19 cellular contexts compared by ENCODE assay signal in the genomic region with DNA sequence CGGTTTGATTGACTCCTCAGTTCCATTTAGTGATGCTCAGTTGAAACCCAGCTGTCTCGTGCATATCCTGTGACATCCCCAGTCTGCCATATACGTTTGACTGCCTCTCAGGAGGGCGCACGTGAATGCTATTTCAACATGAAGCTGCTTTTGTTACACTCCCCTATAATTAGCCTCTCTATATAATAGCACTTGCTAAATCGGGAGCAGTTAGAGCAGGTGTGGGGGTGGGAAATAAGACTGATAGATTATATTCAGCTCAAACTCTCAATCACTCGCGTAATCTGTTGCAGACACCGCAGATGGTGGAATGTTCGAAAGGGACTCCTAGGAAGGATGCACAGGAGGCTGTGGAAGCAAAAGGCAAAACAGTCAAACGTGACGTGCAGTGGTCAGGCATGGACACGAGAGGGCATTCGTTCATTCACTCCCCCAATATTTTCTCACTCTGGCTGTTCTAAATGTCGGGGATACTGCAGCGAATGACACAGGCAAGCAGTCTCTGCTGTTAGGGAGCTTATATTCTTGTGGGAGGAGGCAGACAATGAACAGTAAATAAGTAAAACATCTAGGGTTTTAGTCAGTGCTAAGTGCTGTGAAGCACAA.
DNase-seq lines count a peak whose midpoint lies in the region; ATAC-seq, FAIRE-seq and TF ChIP-seq lines count a peak whose summit lies in the region.
"Had no signal": no experiment of that assay in that cellular context is flagged by ENCODE, and none has a peak within 500 bp of the region (broad histone marks: within the 10 kb centered on the region; RNA-seq: fewer than 3 reads in every experiment).

No MANE protein-coding gene starts in this region.

- DNase-seq in D721Med (ENCODE audit: insufficient read length, low spot score) = peak; percentile 26
- peak; percentile 99 for DNase-seq in NCI-H146 (lab: John Stamatoyannopoulos, UW)
- DNase-seq in NCI-H748 (lab: John Stamatoyannopoulos, UW; ENCODE audit: unreplicated experiment) = peak; percentile 97
- DNase-seq in head of caudate nucleus = peak in 22 of 42 donors; percentile 22 to 77 (median 44)
- no peak for DNase-seq in HK-2 (ENCODE audit: unreplicated experiment)
- no peak for DNase-seq in NCI-H2171 treated with DMSO at 0.1 percent for 48 hours (lab: John Stamatoyannopoulos, UW)
- no peak for DNase-seq in DMS79 (lab: John Stamatoyannopoulos, UW)
- DNase-seq: activated CD8-positive, alpha-beta memory T cell treated with anti-CD3 and anti-CD28 coated beads, Interleukin-2, amount 10 ng/mL, durations not matched to agents 7 days and 5 days; DMS79 treated with DMSO at 0.1 percent for 48 hours; foreskin melanocyte; mucosa of descending colon; RPMI8226; sigmoid colon; stimulated activated CD4-positive, alpha-beta T cell treated with anti-CD3 and anti-CD28 coated beads, Interleukin-2, amount 100 ng/mL, for 48 hours; substantia nigra; T-helper 1 cell had no signal

- ATAC-seq in HG03439 (IDR thresholded peaks at IDR 0.05; ENCODE audit: unreplicated experiment) = no peak
- ATAC-seq: activated CD8-positive, alpha-beta memory T cell treated with anti-CD3 and anti-CD28 coated beads, Interleukin-2, amount 10 ng/mL, durations not matched to agents 7 days and 5 days; HepG2; left lobe of liver; mucosa of descending colon had no signal

- intact Hi-C loops in head of caudate nucleus (cut with DNase I) = no loop called here

- peak; percentile 68 for FAIRE-seq in D721Med (lab: Jason Lieb, UNC)
- FAIRE-seq: HepG2 had no signal

- TF ChIP-seq CTCF in D721Med (IDR thresholded peaks at IDR 0.05; ENCODE audit: insufficient read depth, missing control alignments) = no peak

Comparison
In these comparisons a context has a peak if more than half of its experiments do, and no peak if none do; other contexts are left out.
1. DNase-seq: peak in D721Med (single experiment), NCI-H146 (single experiment), NCI-H748 (single experiment) and head of caudate nucleus (22 of 42); none in HK-2 (single experiment), NCI-H2171 treated with DMSO at 0.1 percent for 48 hours (single experiment) and DMS79 (single experiment).